11 cellular contexts compared by ENCODE assay signal in the genomic region with DNA sequence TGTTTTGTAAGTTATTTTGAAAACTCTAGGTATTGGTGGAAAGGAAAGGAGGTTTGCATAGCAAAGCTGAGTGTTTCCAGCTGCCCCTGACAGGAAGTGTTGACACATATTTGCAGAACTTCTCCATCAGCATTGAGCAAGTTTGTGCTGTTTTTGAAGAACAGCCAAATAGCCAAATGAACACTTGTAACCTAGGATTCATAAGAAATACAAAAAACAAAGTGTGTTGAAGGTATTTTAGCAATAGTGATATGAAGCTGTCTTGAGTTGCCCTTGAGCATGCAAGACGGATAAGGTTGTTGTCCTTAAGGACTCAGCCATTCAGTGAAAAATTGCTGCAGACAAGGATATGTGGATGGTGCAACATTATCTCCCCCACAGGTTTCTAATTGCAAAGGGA.
DNase-seq lines count a peak whose midpoint lies in the region; ATAC-seq and TF ChIP-seq lines count a peak whose summit lies in the region.
"Had no signal": no experiment of that assay in that cellular context is flagged by ENCODE, and none has a peak within 500 bp of the region (broad histone marks: within the 10 kb centered on the region; RNA-seq: fewer than 3 reads in every experiment).

No MANE protein-coding gene starts in this region.

- no peaks in the 10 kb centered on the region for H4K20me1 ChIP-seq in DOHH2 (ENCODE audit: control insufficient read depth, insufficient read depth, low read depth, low read length)

- H3K4me1 ChIP-seq in DOHH2 (ENCODE audit: control insufficient read depth, low read length) (peaks cover 23% of the 10 kb centered on the region), testis (no peaks in the 10 kb centered on the region)
- H3K4me1 ChIP-seq: parathyroid adenoma had no signal

- no peaks in the 10 kb centered on the region for H3F3A ChIP-seq in DOHH2 (ENCODE audit: control insufficient read depth, insufficient read depth)

- peak; percentile 93 for ATAC-seq in omental fat pad (ENCODE audit: low FRiP score)
- ATAC-seq in GM21528 (IDR thresholded peaks at IDR 0.05; ENCODE audit: low FRiP score, unreplicated experiment), result no peak
- ATAC-seq in effector memory CD8-positive, alpha-beta T cell (replicated peaks), result no peak

- peaks cover 1 to 3% of the 10 kb centered on the region in 2 donors for H3K4me1 Mint-ChIP-seq in effector memory CD8-positive, alpha-beta T cell (ENCODE audit: low read depth in 2 of 2)

- H3K27me3 ChIP-seq in DOHH2 (ENCODE audit: control insufficient read depth, low read length), result no peaks in the 10 kb centered on the region
- no peaks in the 10 kb centered on the region for H3K27me3 ChIP-seq in testis

- no peak overlapping the region for H3K4me3 Mint-ChIP-seq in effector memory CD8-positive, alpha-beta T cell

- no peak for TF ChIP-seq POLR2A in testis (IDR thresholded peaks at IDR 0.05)

- no peak for TF ChIP-seq CTCF in DOHH2 (IDR thresholded peaks at IDR 0.05; ENCODE audit: low read depth, low read length, poor library complexity, severe bottlenecking)
- TF ChIP-seq CTCF in fibroblast of the aortic adventitia (IDR thresholded peaks at IDR 0.05; ENCODE audit: insufficient read depth, low read length), result no peak
- no peak for TF ChIP-seq CTCF in omental fat pad (IDR thresholded peaks at IDR 0.05)
- no peak for TF ChIP-seq CTCF in testis (IDR thresholded peaks at IDR 0.05)

- H3K4me3 ChIP-seq in DOHH2 (ENCODE audit: low read length) (no peak overlapping the region), fibroblast of the aortic adventitia (ENCODE audit: low read depth, low read length) (no peak overlapping the region), testis (no peak overlapping the region)

- 0 out of 2 replicates have a peak overlapping the region, but pooled peaks have one; percentile 3 for H3K4me2 ChIP-seq in DOHH2 (ENCODE audit: low read length)

- H3K9me3 ChIP-seq in DOHH2 (ENCODE audit: control insufficient read depth, insufficient read depth, low read length), result no peaks in the 10 kb centered on the region
- H3K9me3 ChIP-seq in testis, result no peaks in the 10 kb centered on the region

- no peaks in the 10 kb centered on the region for H3K36me3 Mint-ChIP-seq in effector memory CD8-positive, alpha-beta T cell (ENCODE audit: insufficient read depth)

- H3K9me2 ChIP-seq in DOHH2 (replicated peaks; ENCODE audit: control insufficient read depth, low read length), result no peaks in the 10 kb centered on the region

- no peak overlapping the region for H3K27ac ChIP-seq in DOHH2 (ENCODE audit: low read depth, low read length)
- no peak overlapping the region for H3K27ac ChIP-seq in testis
- H3K27ac ChIP-seq: parathyroid adenoma had no signal

- intact Hi-C loops in testis (cut with DNase I; ENCODE audit: low total_unique reads), result no loop called here

- 68 to 76% methylated on average over 1 of the region's 1 CpG for WGBS in testis, 2 donors

- DNase-seq in NOMO-1 treated with DMSO at 0.1 percent for 48 hours (lab: John Stamatoyannopoulos, UW; ENCODE audit: unreplicated experiment), result peak; percentile 94
- peak; percentile 85 for DNase-seq in fibroblast of the aortic adventitia (ENCODE audit: low read depth)
- DNase-seq in omental fat pad (ENCODE audit: low spot score), result no peak
- no peak for DNase-seq in NCI-H446 treated with DMSO at 0.1 percent for 48 hours (lab: John Stamatoyannopoulos, UW)
- DNase-seq in testis, result no peak
- DNase-seq in effector memory CD8-positive, alpha-beta T cell, result no peak
- DNase-seq: DMS79 treated with DMSO at 0.1 percent for 48 hours; effector CD8-positive, alpha-beta T cell had no signal

- no peak overlapping the region for H3K27ac Mint-ChIP-seq in effector memory CD8-positive, alpha-beta T cell

- H3K27me3 Mint-ChIP-seq in effector memory CD8-positive, alpha-beta T cell, result peaks cover 23 to 24% of the 10 kb centered on the region in 2 donors

- H3K9me3 Mint-ChIP-seq in effector memory CD8-positive, alpha-beta T cell, result no peaks in the 10 kb centered on the region

- H3K36me3 ChIP-seq in DOHH2 (ENCODE audit: control insufficient read depth, low read length) (no peaks in the 10 kb centered on the region), testis (ENCODE audit: low read depth, missing control alignments) (no peaks in the 10 kb centered on the region)

- H3K79me2 ChIP-seq in DOHH2 (ENCODE audit: control insufficient read depth, low read length), result no peaks in the 10 kb centered on the region
- H3K79me2 ChIP-seq: parathyroid adenoma had no signal

Comparison
In these comparisons a context has a peak if more than half of its experiments do, and no peak if none do; other contexts are left out.
1. DNase-seq: peak in NOMO-1 treated with DMSO at 0.1 percent for 48 hours (single experiment) and fibroblast of the aortic adventitia (single experiment); none in omental fat pad (single experiment), NCI-H446 treated with DMSO at 0.1 percent for 48 hours (single experiment), testis (single experiment) and effector memory CD8-positive, alpha-beta T cell (0 of 3).